Comparison of ENCODE assay signal across 9 cellular contexts in the genomic region with DNA sequence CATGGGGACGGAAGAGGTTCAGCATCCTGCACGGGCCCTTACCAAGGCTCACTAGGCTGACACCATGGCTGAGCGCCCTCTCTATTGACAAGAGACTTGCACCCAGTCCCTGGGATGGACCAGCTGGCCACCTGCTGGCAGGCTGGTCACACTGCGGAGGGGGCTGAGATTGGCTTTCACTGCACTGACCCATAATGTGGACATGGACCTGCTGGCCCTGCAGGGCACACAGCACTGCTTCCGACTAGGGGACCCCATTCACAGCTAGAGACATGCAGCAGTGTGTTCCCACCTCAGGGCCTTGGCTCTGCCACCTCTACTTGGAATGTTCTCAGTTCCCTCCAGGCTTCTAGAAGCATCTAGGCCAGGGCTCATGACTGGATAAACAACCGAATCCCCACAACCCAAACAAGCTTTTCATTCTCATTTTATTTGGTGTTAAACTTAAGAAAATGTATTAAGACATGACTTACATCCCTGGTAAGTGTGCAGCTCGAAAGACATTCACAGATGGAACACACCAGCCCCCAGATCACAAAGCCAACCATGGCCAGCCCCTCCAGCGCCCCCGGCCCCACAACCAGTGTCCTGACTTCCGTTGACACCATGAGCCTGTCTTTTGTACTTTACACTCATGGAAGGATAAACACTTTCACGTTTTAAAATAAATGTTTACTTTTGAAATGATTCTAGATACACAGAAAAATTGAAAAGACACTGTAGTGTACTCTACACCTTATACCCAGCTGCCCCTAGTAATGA. TPM values are rescaled to one million over a fixed set of nuclear protein-coding genes. Genes with fewer than 3 reads are reported as not detected.
A peak's percentile ranks its signal among the peaks of the same experiment; 100 is the strongest.
DNase-seq lines count a peak whose midpoint lies in the region; ATAC-seq and FAIRE-seq lines count a peak whose summit lies in the region.
"Had no signal": no experiment of that assay in that cellular context is flagged by ENCODE, and none has a peak within 500 bp of the region (broad histone marks: within the 10 kb centered on the region; RNA-seq: fewer than 3 reads in every experiment).

No MANE protein-coding gene starts in this region.

- no peaks in the 10 kb centered on the region for H3K36me3 ChIP-seq in small intestine (ENCODE audit: control insufficient read depth in 2 of 2, insufficient read depth in 2 of 2, low read length in 2 of 2)

- no peak overlapping the region for H3K4me3 ChIP-seq in small intestine (ENCODE audit: low read depth in 1 of 2, low read length in 2 of 2)

- no peaks in the 10 kb centered on the region for H3K4me1 Mint-ChIP-seq in activated naive CD8-positive, alpha-beta T cell treated with anti-CD3 and anti-CD28 coated beads for 36 hours

- ATAC-seq in left ventricle myocardium superior, result peak; percentile 90
- no peak for ATAC-seq in HG03565 (IDR thresholded peaks at IDR 0.05; ENCODE audit: unreplicated experiment)

- no peaks in the 10 kb centered on the region for H3K4me1 ChIP-seq in small intestine (ENCODE audit: control insufficient read depth in 2 of 2, insufficient read depth in 1 of 2, low read depth in 1 of 2, low read length in 1 of 2)

- H3K4me3 Mint-ChIP-seq in activated naive CD8-positive, alpha-beta T cell treated with anti-CD3 and anti-CD28 coated beads for 36 hours, result no peak overlapping the region
- H3K4me3 Mint-ChIP-seq: dendritic cell treated with granulocyte-macrophage colony-stimulating factor and Interleukin-4, amounts not matched to agents 40 ng/mL and 50 ng/mL, for 4 days had no signal

- H3K27ac Mint-ChIP-seq in activated naive CD8-positive, alpha-beta T cell treated with anti-CD3 and anti-CD28 coated beads for 36 hours, result no peak overlapping the region
- H3K27ac Mint-ChIP-seq: dendritic cell treated with granulocyte-macrophage colony-stimulating factor and Interleukin-4, amounts not matched to agents 40 ng/mL and 50 ng/mL, for 4 days had no signal

- FAIRE-seq in small intestine (lab: Jason Lieb, UNC), result no peak

- no peaks in the 10 kb centered on the region for H3K27me3 ChIP-seq in small intestine (ENCODE audit: control insufficient read depth in 2 of 2, insufficient read depth in 2 of 2, low read length in 2 of 2)

- H3K9me3 ChIP-seq in small intestine (ENCODE audit: control insufficient read depth, low read depth), result no peaks in the 10 kb centered on the region

- DNase-seq in NCI-H82 (lab: John Stamatoyannopoulos, UW) (peak; percentile 65), NCI-H82 treated with DMSO at 0.1 percent for 48 hours (lab: John Stamatoyannopoulos, UW; ENCODE audit: unreplicated experiment) (no peak), RPMI7951 (ENCODE audit: low read depth) (peak; percentile 66), left ventricle myocardium superior (peak; percentile 77), small intestine (peak; percentile 60)
- DNase-seq in activated naive CD8-positive, alpha-beta T cell treated with anti-CD3 and anti-CD28 coated beads for 36 hours, result peak; percentile 55
- DNase-seq in central memory CD4-positive, alpha-beta T cell, result no peak

- H3K27me3 Mint-ChIP-seq in activated naive CD8-positive, alpha-beta T cell treated with anti-CD3 and anti-CD28 coated beads for 36 hours, result no peaks in the 10 kb centered on the region

- H3K36me3 Mint-ChIP-seq in activated naive CD8-positive, alpha-beta T cell treated with anti-CD3 and anti-CD28 coated beads for 36 hours, result no peaks in the 10 kb centered on the region

- no peaks in the 10 kb centered on the region for H3K9me3 Mint-ChIP-seq in activated naive CD8-positive, alpha-beta T cell treated with anti-CD3 and anti-CD28 coated beads for 36 hours
- H3K9me3 Mint-ChIP-seq: dendritic cell treated with granulocyte-macrophage colony-stimulating factor and Interleukin-4, amounts not matched to agents 40 ng/mL and 50 ng/mL, for 4 days had no signal

- WGBS in small intestine, 3 donors, result 64 to 70% (median 66%) methylated on average over 11 of the region's 11 CpGs

- H3K27ac ChIP-seq in small intestine (ENCODE audit: low read depth in 1 of 2, low read length in 1 of 2), result no peak overlapping the region

- intact Hi-C loops in left ventricle myocardium superior (cut with micrococcal nuclease), result loop anchor here (10.0 kb wide), 1 partner anchor 200 kb away; no protein-coding TSS in a partner anchor

RNA-seq across cellular contexts. Expression of a gene that starts 9.3 kb away (rescaled TPM):
- not detected in 2 replicates for total RNA-seq in RPMI7951 (2014; rRNA removed; shearing (Covaris generic))
- total RNA-seq in activated naive CD8-positive, alpha-beta T cell treated with anti-CD3 and anti-CD28 coated beads for 36 hours, result not detected
- total RNA-seq in left ventricle myocardium superior, result 0.84 TPM
- polyA plus RNA-seq in small intestine, result not detected

RNA-seq across cellular contexts. Expression of a gene that starts 18.9 kb away (rescaled TPM):
- total RNA-seq in RPMI7951 (2014; rRNA removed; shearing (Covaris generic)), result 20.8 and 26.3 TPM in 2 replicates
- total RNA-seq in activated naive CD8-positive, alpha-beta T cell treated with anti-CD3 and anti-CD28 coated beads for 36 hours, result 10 to 100 TPM; 52.3 to 56.1 TPM
- total RNA-seq in left ventricle myocardium superior, result 27.3 TPM
- polyA plus RNA-seq in small intestine, result 10 to 100 TPM; 28.1 to 89.2 (median 71.8) TPM

RNA-seq across cellular contexts. Expression of a gene that starts 23.1 kb away (rescaled TPM):
- total RNA-seq in RPMI7951 (2014; rRNA removed; shearing (Covaris generic)), result 7.1 and 7.9 TPM in 2 replicates
- total RNA-seq in activated naive CD8-positive, alpha-beta T cell treated with anti-CD3 and anti-CD28 coated beads for 36 hours, result not detected
- total RNA-seq in left ventricle myocardium superior, result 3,996 TPM
- 10 to 100 TPM in 2 of 3 donors, 1 to 10 TPM in 1; 7.8 to 63.5 (median 20.4) TPM for polyA plus RNA-seq in small intestine

RNA-seq across cellular contexts. Expression of a gene that starts 27.1 kb away (rescaled TPM):
- total RNA-seq in RPMI7951 (2014; rRNA removed; shearing (Covaris generic)), result 0.12 TPM in 1 of 2 replicates, not detected in the other
- total RNA-seq in activated naive CD8-positive, alpha-beta T cell treated with anti-CD3 and anti-CD28 coated beads for 36 hours, result not detected
- 0.15 TPM for total RNA-seq in left ventricle myocardium superior
- polyA plus RNA-seq in small intestine, result under 1 TPM in 2 of 3 donors, not detected in 1; 0.06 to 0.22 TPM

RNA-seq across cellular contexts. Expression of a gene that starts 48.8 kb away (rescaled TPM):
- total RNA-seq in RPMI7951 (2014; rRNA removed; shearing (Covaris generic)), result not detected in 2 replicates
- total RNA-seq in activated naive CD8-positive, alpha-beta T cell treated with anti-CD3 and anti-CD28 coated beads for 36 hours, result not detected
- 2.1 TPM for total RNA-seq in left ventricle myocardium superior
- polyA plus RNA-seq in small intestine, result under 1 TPM in 1 of 3 donors, not detected in 2; 0.04 TPM

Comparison
In these comparisons a context has a peak if more than half of its experiments do, and no peak if none do; other contexts are left out.
1. DNase-seq: peak in NCI-H82 (single experiment), RPMI7951 (single experiment), activated naive CD8-positive, alpha-beta T cell treated with anti-CD3 and anti-CD28 coated beads for 36 hours (single experiment), left ventricle myocardium superior (single experiment) and small intestine (single experiment); none in NCI-H82 treated with DMSO at 0.1 percent for 48 hours (single experiment) and central memory CD4-positive, alpha-beta T cell (single experiment).
2. RNA of a gene that starts 23.1 kb away (total RNA-seq): 3,996 TPM in left ventricle myocardium superior (single experiment); 7.1 to 7.9 TPM in RPMI7951 and not detected in activated naive CD8-positive, alpha-beta T cell treated with anti-CD3 and anti-CD28 coated beads for 36 hours; every median in the first group is over 100 times any median in the second.